8 cellular contexts compared by ENCODE assay signal in genomic region chr21:46323710-46324389, GRCh38. TPM values are rescaled to one million over a fixed set of nuclear protein-coding genes. Genes with fewer than 3 reads are reported as not detected.
A peak's percentile ranks its signal among the peaks of the same experiment; 100 is the strongest.
DNase-seq lines count a peak whose midpoint lies in the region; ATAC-seq and TF ChIP-seq lines count a peak whose summit lies in the region.

Gene C21orf58, minus strand, starts transcription at chr21:46323870. Its CDS starts 1,132 bp downstream, at chr21:46322738.
Gene PCNT, plus strand, starts transcription at chr21:46324156. Its CDS starts 73 bp downstream, at chr21:46324229.

- DNase-seq in DMS153 treated with DMSO at 0.1 percent for 48 hours (lab: John Stamatoyannopoulos, UW; ENCODE audit: unreplicated experiment), result peak; percentile 95
- peak; percentile 96 for DNase-seq in Jurkat, Clone E6-1 (ENCODE audit: low read depth, low spot score)
- DNase-seq in PC-3, result peak; percentile 99
- peak; percentile 93 for DNase-seq in activated T-cell treated with anti-CD3 and anti-CD28 coated beads for 4 hours
- DNase-seq in erythroblast (lab: John Stamatoyannopoulos, UW), result peak; percentile 99 to 100
- DNase-seq in mucosa of gallbladder (ENCODE audit: low spot score), result peak; percentile 98
- DNase-seq in stimulated activated CD8-positive, alpha-beta memory T cell treated with anti-CD3 and anti-CD28 coated beads, Interleukin-4, amount 100 ng/mL, for 24 hours (ENCODE audit: low read depth), result peak; percentile 94

- peak within 1 kb of the TSS; percentile 97 for H3K4me2 ChIP-seq in PC-3 (ENCODE audit: low read length)

- H3K79me2 ChIP-seq in PC-3 (ENCODE audit: low read length), result peaks cover 76% of the 10 kb centered on the region

- CTCF ChIA-PET in PC-3 (lab: Charles Lee), result interaction anchor here (0.7 kb wide), 1 partner anchor 181 kb away, joined by 3 read pairs; no protein-coding TSS in a partner anchor

- intact Hi-C loops in PC-3 (cut with micrococcal nuclease), result loop anchor here (1.0 to 10.0 kb wide), 4 partner anchors 38 to 182 kb away; partner anchors contain the start of genes LSS and YBEY

- BruUV-seq in PC-3 (replicated peaks; lab: Mats Ljungman, UMichigan), result no TSS peak

- H3K27me3 ChIP-seq in PC-3 (ENCODE audit: low read length), result no peaks in the 10 kb centered on the region

- peak within 1 kb of the TSS; percentile 98 for H3K27ac ChIP-seq in PC-3 (ENCODE audit: low read length)

- peak; percentile 98 for TF ChIP-seq POLR2A in erythroblast (IDR thresholded peaks at IDR 0.05; ENCODE audit: low read length)

- POLR2A ChIA-PET in PC-3 (lab: Charles Lee; ENCODE audit: unreplicated experiment), result no interaction called here

- H2AFZ ChIP-seq in PC-3 (ENCODE audit: low read length), result peak within 1 kb of the TSS; percentile 87

- H3K9me3 ChIP-seq in PC-3 (ENCODE audit: low read length), result no peaks in the 10 kb centered on the region

- H3K9me2 ChIP-seq in PC-3 (replicated peaks; ENCODE audit: low read length), result no peaks in the 10 kb centered on the region

- H3K9ac ChIP-seq in PC-3 (ENCODE audit: low read length), result peak within 1 kb of the TSS; percentile 93

- peak within 1 kb of the TSS; percentile 95 for H3K4me3 ChIP-seq in Jurkat, Clone E6-1 (ENCODE audit: low read length)
- peak within 1 kb of the TSS; percentile 97 for H3K4me3 ChIP-seq in PC-3 (ENCODE audit: low read length)

- no peaks in the 10 kb centered on the region for H3F3A ChIP-seq in PC-3 (ENCODE audit: low read length, unreplicated experiment)

- H3K36me3 ChIP-seq in PC-3 (ENCODE audit: low read depth, low read length), result peaks cover 16% of the 10 kb centered on the region

- peak; percentile 73 for ATAC-seq in GM21717 (IDR thresholded peaks at IDR 0.05; ENCODE audit: unreplicated experiment)
- ATAC-seq in PC-3, result peak; percentile 72

- H4K20me1 ChIP-seq in PC-3 (ENCODE audit: low read length), result peaks cover 26% of the 10 kb centered on the region

- no peak for TF ChIP-seq CTCF in PC-3 (conservative IDR thresholded peaks at IDR 0.05; ENCODE audit: low read depth, low read length)

- peaks cover 28% of the 10 kb centered on the region for H3K4me1 ChIP-seq in PC-3 (ENCODE audit: insufficient read depth, low read length)

RNA-seq across cellular contexts. Expression of gene C21orf58, which starts in this region (rescaled TPM):
- polyA plus RNA-seq in Jurkat, Clone E6-1 (2012; ENCODE audit: insufficient read depth, insufficient read length), result 34.9 TPM
- total RNA-seq in PC-3 (2014; rRNA removed), result 14.6 and 15.3 TPM in 2 replicates
- 4.4 TPM for total RNA-seq in mucosa of gallbladder

RNA-seq across cellular contexts. Expression of gene PCNT, which starts in this region (rescaled TPM):
- 50.2 TPM for polyA plus RNA-seq in Jurkat, Clone E6-1 (2012; ENCODE audit: insufficient read depth, insufficient read length)
- total RNA-seq in PC-3 (2014; rRNA removed) (51.4 and 93.0 TPM in 2 replicates), mucosa of gallbladder (31.0 TPM)

Comparison
In these comparisons a context has a peak if more than half of its experiments do, and no peak if none do; other contexts are left out.
1. Peak in every context shown above with its lines: DNase-seq, ATAC-seq, H3K4me3 ChIP-seq and H3K27ac ChIP-seq.